In genomic region chr14:24215495-24216344, GRCh38 we compare ENCODE assay signal across 8 cellular contexts. TPM values are rescaled to one million over a fixed set of nuclear protein-coding genes. Genes with fewer than 3 reads are reported as not detected.
DNase-seq lines count a peak whose midpoint lies in the region; ATAC-seq lines count a peak whose summit lies in the region.

Gene MDP1, minus strand, starts transcription at chr14:24216066. Its CDS starts 111 bp downstream, at chr14:24215955.

- CTCF ChIA-PET in CD4-positive, alpha-beta memory T cell (lab: Charles Lee; ENCODE audit: partially characterized antibody) = interaction anchor here (0.7 to 4.9 kb wide), 27 partner anchors 9 to 222 kb away, joined by 3 to 68 read pairs (median 5); partner anchors contain the start of genes CIDEB, DCAF11, IPO4 and NRL
- CTCF ChIA-PET in activated CD4-positive, alpha-beta memory T cell treated with anti-CD3 and anti-CD28 coated beads, Interleukin-2, amount 10 ng/mL, durations not matched to agents 7 days and 5 days (lab: Charles Lee) = interaction anchor here (0.6 to 3.4 kb wide), 29 partner anchors 10 to 221 kb away, joined by 3 to 33 read pairs (median 5); partner anchors contain the start of genes CIDEB, DCAF11, EMC9 and IPO4

- peaks cover 6% of the 10 kb centered on the region for H3K36me3 ChIP-seq in CD4-positive, alpha-beta memory T cell (ENCODE audit: insufficient read depth, low read length)

- POLR2A ChIA-PET in CD4-positive, alpha-beta memory T cell (lab: Charles Lee; ENCODE audit: partially characterized antibody) = interaction anchor here (0.6 to 6.6 kb wide), 32 partner anchors 9 to 895 kb away, joined by 3 to 171 read pairs (median 8); partner anchors contain the start of genes CBLN3, CIDEB, DCAF11 and DHRS1
- POLR2A ChIA-PET in activated CD4-positive, alpha-beta memory T cell treated with anti-CD3 and anti-CD28 coated beads, Interleukin-2, amount 10 ng/mL, durations not matched to agents 7 days and 5 days (lab: Charles Lee) = interaction anchor here (0.7 to 14.0 kb wide), 29 partner anchors 8 to 217 kb away, joined by 3 to 186 read pairs (median 5); partner anchors contain the start of genes CARMIL3, CIDEB, DCAF11 and DHRS1

- peaks cover 10 to 36% of the 10 kb centered on the region in 2 donors for H3K36me3 Mint-ChIP-seq in CD4-positive, alpha-beta memory T cell
- H3K36me3 Mint-ChIP-seq in activated CD4-positive, alpha-beta memory T cell treated with anti-CD3 and anti-CD28 coated beads, Interleukin-2, amount 10 ng/mL, durations not matched to agents 7 days and 5 days (ENCODE audit: low read depth) = peaks cover 41% of the 10 kb centered on the region

- H3K4me1 Mint-ChIP-seq in CD4-positive, alpha-beta memory T cell = peaks cover 30 to 56% (median 44%) of the 10 kb centered on the region in 4 donors
- peaks cover 64% of the 10 kb centered on the region for H3K4me1 Mint-ChIP-seq in activated CD4-positive, alpha-beta memory T cell treated with anti-CD3 and anti-CD28 coated beads, Interleukin-2, amount 10 ng/mL, durations not matched to agents 7 days and 5 days

- ATAC-seq in GM19397 (IDR thresholded peaks at IDR 0.05; ENCODE audit: unreplicated experiment) = peak; percentile 69
- peak; percentile 56 for ATAC-seq in HG03571 (IDR thresholded peaks at IDR 0.05; ENCODE audit: unreplicated experiment)

- H3K4me1 ChIP-seq in CD4-positive, alpha-beta memory T cell (ENCODE audit: insufficient read depth, low read length) = peaks cover 42% of the 10 kb centered on the region

- H3K27me3 ChIP-seq in CD4-positive, alpha-beta memory T cell (ENCODE audit: insufficient read depth, low read length) = no peaks in the 10 kb centered on the region

- peak within 1 kb of the TSS; percentile 90 to 97 (median 93) for H3K4me3 Mint-ChIP-seq in CD4-positive, alpha-beta memory T cell
- peak within 1 kb of the TSS; percentile 88 for H3K4me3 Mint-ChIP-seq in activated CD4-positive, alpha-beta memory T cell treated with anti-CD3 and anti-CD28 coated beads, Interleukin-2, amount 10 ng/mL, durations not matched to agents 7 days and 5 days

- no peaks in the 10 kb centered on the region for H3K9me3 ChIP-seq in CD4-positive, alpha-beta memory T cell (ENCODE audit: control insufficient read depth in 1 of 2, low read length in 2 of 2)

- H3K4me3 ChIP-seq in CD4-positive, alpha-beta memory T cell (ENCODE audit: low read length in 2 of 2) = peak within 1 kb of the TSS; percentile 94 to 95

- H3K9me3 Mint-ChIP-seq in CD4-positive, alpha-beta memory T cell = peaks cover 0 to 5% (median 0%) of the 10 kb centered on the region in 8 donors
- no peaks in the 10 kb centered on the region for H3K9me3 Mint-ChIP-seq in activated CD4-positive, alpha-beta memory T cell treated with anti-CD3 and anti-CD28 coated beads, Interleukin-2, amount 10 ng/mL, durations not matched to agents 7 days and 5 days

- no peaks in the 10 kb centered on the region for H3K27me3 Mint-ChIP-seq in CD4-positive, alpha-beta memory T cell
- no peaks in the 10 kb centered on the region for H3K27me3 Mint-ChIP-seq in activated CD4-positive, alpha-beta memory T cell treated with anti-CD3 and anti-CD28 coated beads, Interleukin-2, amount 10 ng/mL, durations not matched to agents 7 days and 5 days

- intact Hi-C loops in CD4-positive, alpha-beta memory T cell (cut with micrococcal nuclease) = loop anchor here (1.0 kb wide), 6 partner anchors 17 to 227 kb away; partner anchors contain the start of genes GMPR2, NEDD8, RABGGTA and SDR39U1

- peak within 1 kb of the TSS; percentile 100 for H3K27ac ChIP-seq in CD4-positive, alpha-beta memory T cell (ENCODE audit: low read depth, low read length)

- DNase-seq in CD4-positive, alpha-beta memory T cell = peak; percentile 86 to 92 (median 88)
- DNase-seq in NCI-H774 (lab: John Stamatoyannopoulos, UW) (peak; percentile 86), ecto neural progenitor cell (ENCODE audit: low spot score) (peak; percentile 86), medulla oblongata (ENCODE audit: extremely low spot score) (peak; percentile 95)
- peak; percentile 92 for DNase-seq in activated CD4-positive, alpha-beta memory T cell treated with anti-CD3 and anti-CD28 coated beads, Interleukin-2, amount 10 ng/mL, durations not matched to agents 7 days and 5 days
- peak; percentile 76 for DNase-seq in stimulated activated CD8-positive, alpha-beta memory T cell treated with anti-CD3 and anti-CD28 coated beads, Interleukin-12 subunit alpha, Interleukin-12 subunit beta, amount 100 ng/mL, for 1 hour (ENCODE audit: low read depth)

- H3K27ac Mint-ChIP-seq in CD4-positive, alpha-beta memory T cell = peak within 1 kb of the TSS; percentile 95 to 100 (median 99)
- H3K27ac Mint-ChIP-seq in activated CD4-positive, alpha-beta memory T cell treated with anti-CD3 and anti-CD28 coated beads, Interleukin-2, amount 10 ng/mL, durations not matched to agents 7 days and 5 days = peak within 1 kb of the TSS; percentile 95

RNA-seq across cellular contexts. Expression of gene MDP1, which starts in this region (rescaled TPM):
- 10 to 100 TPM; 12.5 to 15.3 TPM for total RNA-seq in CD4-positive, alpha-beta memory T cell
- 10 to 100 TPM; 27.3 to 28.1 TPM for polyA plus RNA-seq in CD4-positive, alpha-beta memory T cell
- total RNA-seq in activated CD4-positive, alpha-beta memory T cell treated with anti-CD3 and anti-CD28 coated beads, Interleukin-2, amount 10 ng/mL, durations not matched to agents 7 days and 5 days = 10 to 100 TPM; 13.5 to 17.0 TPM

Comparison
In these comparisons a context has a peak if more than half of its experiments do, and no peak if none do; other contexts are left out.
1. Peak in every context shown above with its lines: DNase-seq, ATAC-seq, H3K4me3 ChIP-seq and H3K27ac ChIP-seq.